ENCODE assay signal across 17 cellular contexts in the genomic region with DNA sequence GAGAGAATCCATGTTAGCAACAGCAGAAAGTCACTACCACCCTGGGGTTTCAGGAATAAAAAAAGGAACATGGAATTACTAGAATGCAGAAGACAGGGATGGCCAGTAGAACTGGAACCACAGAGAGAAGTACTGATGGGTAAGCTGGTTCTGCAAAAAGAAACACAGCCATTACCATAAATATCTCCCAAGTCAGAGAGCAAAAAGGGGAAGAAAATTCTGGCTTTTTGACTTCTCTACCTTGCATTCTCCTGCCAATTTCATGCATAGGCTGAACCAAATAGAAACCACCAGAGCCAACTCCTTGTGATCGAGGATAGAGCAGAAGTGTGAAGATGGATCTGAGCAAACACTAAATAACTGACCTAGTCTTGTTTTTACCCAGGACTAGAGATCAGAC.
"Had no signal": no experiment of that assay in that cellular context is flagged by ENCODE, and none has a peak within 500 bp of the region (broad histone marks: within the 10 kb centered on the region; RNA-seq: fewer than 3 reads in every experiment).

No MANE protein-coding gene starts in this region.

- H3K36me3 Mint-ChIP-seq: memory B cell, naive B cell had no signal

- H3K27ac Mint-ChIP-seq: dendritic cell treated with granulocyte-macrophage colony-stimulating factor and Interleukin-4, amounts not matched to agents 40 ng/mL and 50 ng/mL, for 4 days; memory B cell; naive B cell had no signal

- H3K9me3 Mint-ChIP-seq: dendritic cell treated with granulocyte-macrophage colony-stimulating factor and Interleukin-4, amounts not matched to agents 40 ng/mL and 50 ng/mL, for 4 days had no signal

- DNase-seq: colonic mucosa; cortex of kidney; effector memory CD4-positive, alpha-beta T cell; foreskin keratinocyte; glutamatergic neuron; head of caudate nucleus; heart right ventricle; hippocampal formation; left cardiac atrium; left lung; left ventricle myocardium superior; lower lobe of right lung; mesendoderm; mucosa of descending colon; naive B cell had no signal

- H3K4me1 Mint-ChIP-seq: memory B cell, naive B cell had no signal

- H3K4me3 Mint-ChIP-seq: dendritic cell treated with granulocyte-macrophage colony-stimulating factor and Interleukin-4, amounts not matched to agents 40 ng/mL and 50 ng/mL, for 4 days; memory B cell; naive B cell had no signal

- H3K27me3 Mint-ChIP-seq: dendritic cell treated with granulocyte-macrophage colony-stimulating factor and Interleukin-4, amounts not matched to agents 40 ng/mL and 50 ng/mL, for 4 days; memory B cell; naive B cell had no signal
